In genomic region chr3:4830586-4830914, GRCh38 we compare ENCODE assay signal across 9 cellular contexts.
DNase-seq lines count a peak whose midpoint lies in the region; TF ChIP-seq lines count a peak whose summit lies in the region.
"Had no signal": no experiment of that assay in that cellular context is flagged by ENCODE, and none has a peak within 500 bp of the region (broad histone marks: within the 10 kb centered on the region; RNA-seq: fewer than 3 reads in every experiment).

No MANE protein-coding gene starts in this region.

- no peak for TF ChIP-seq EP300 in ovary (IDR thresholded peaks at IDR 0.05)

- H3K36me3 Mint-ChIP-seq in activated naive CD8-positive, alpha-beta T cell treated with anti-CD3 and anti-CD28 coated beads for 36 hours = peaks cover 72% of the 10 kb centered on the region

- H3K4me3 ChIP-seq in mesodermal cell (ENCODE audit: extremely low read depth, insufficient read depth, low read length, poor library complexity, severe bottlenecking) (peak overlapping the region; percentile 6), tibial artery (no peak overlapping the region), ovary (no peak overlapping the region)
- H3K4me3 ChIP-seq: right lobe of liver had no signal

- peaks cover 2% of the 10 kb centered on the region for H3K9me3 Mint-ChIP-seq in activated naive CD8-positive, alpha-beta T cell treated with anti-CD3 and anti-CD28 coated beads for 36 hours

- H3K4me3 Mint-ChIP-seq in activated naive CD8-positive, alpha-beta T cell treated with anti-CD3 and anti-CD28 coated beads for 36 hours = peak overlapping the region; percentile 89

- no peak for TF ChIP-seq CTCF in tibial artery (IDR thresholded peaks at IDR 0.05)
- no peak for TF ChIP-seq CTCF in ovary (IDR thresholded peaks at IDR 0.05)

- DNase-seq in activated T-cell treated with anti-CD3 and anti-CD28 coated beads, Interleukin-2, amount 50 U/mL, for 1 hour = peak; percentile 57
- DNase-seq in activated T-cell treated with anti-CD3 and anti-CD28 coated beads for 4 hours (no peak), tibial artery (no peak), mesenteric fat pad (ENCODE audit: low spot score) (no peak), DMS53 (lab: John Stamatoyannopoulos, UW) (no peak), ovary (no peak)
- no peak for DNase-seq in activated naive CD8-positive, alpha-beta T cell treated with anti-CD3 and anti-CD28 coated beads for 36 hours

- H3K27ac ChIP-seq in mesodermal cell (ENCODE audit: low read depth, low read length, severe bottlenecking) (peak overlapping the region; percentile 96), tibial artery (peak overlapping the region; percentile 67 to 69), ovary (no peak overlapping the region)

- H3K9me3 ChIP-seq in mesodermal cell (ENCODE audit: control insufficient read depth, low read length) (no peaks in the 10 kb centered on the region), tibial artery (no peaks in the 10 kb centered on the region), ovary (no peaks in the 10 kb centered on the region)
- H3K9me3 ChIP-seq: right lobe of liver had no signal

- TF ChIP-seq POLR2A in ovary (IDR thresholded peaks at IDR 0.05) = no peak

- H3K27ac Mint-ChIP-seq in activated naive CD8-positive, alpha-beta T cell treated with anti-CD3 and anti-CD28 coated beads for 36 hours = peak overlapping the region; percentile 100

- intact Hi-C loops in tibial artery (cut with DNase I; ENCODE audit: low total_unique reads) (no loop called here), ovary (cut with DNase I) (no loop called here)

- peaks cover 37% of the 10 kb centered on the region for H3K4me1 ChIP-seq in mesodermal cell (ENCODE audit: control insufficient read depth, insufficient read depth, low read length, poor library complexity, severe bottlenecking)
- peaks cover 0 to 56% (median 52%) of the 10 kb centered on the region in 4 donors for H3K4me1 ChIP-seq in tibial artery
- peaks cover 2% of the 10 kb centered on the region for H3K4me1 ChIP-seq in ovary (ENCODE audit: insufficient read depth)

- 87 to 98% methylated on average over 4 of the region's 5 CpGs for WGBS in mesodermal cell (ENCODE audit: insufficient coverage in 2 of 2), 2 experiments
- 87 to 92% (median 91%) methylated on average over 5 of the region's 5 CpGs for WGBS in ovary, 3 donors

- no peaks in the 10 kb centered on the region for H3K27me3 Mint-ChIP-seq in activated naive CD8-positive, alpha-beta T cell treated with anti-CD3 and anti-CD28 coated beads for 36 hours

- H3K4me1 Mint-ChIP-seq in activated naive CD8-positive, alpha-beta T cell treated with anti-CD3 and anti-CD28 coated beads for 36 hours = peaks cover 89% of the 10 kb centered on the region

- no peaks in the 10 kb centered on the region for H3K27me3 ChIP-seq in tibial artery
- H3K27me3 ChIP-seq in ovary = no peaks in the 10 kb centered on the region
- H3K27me3 ChIP-seq: right lobe of liver had no signal

- no peaks in the 10 kb centered on the region for H3K36me3 ChIP-seq in mesodermal cell (ENCODE audit: control insufficient read depth, insufficient read depth, low read length)
- H3K36me3 ChIP-seq in tibial artery = peaks cover 0 to 22% (median 0%) of the 10 kb centered on the region in 3 donors
- no peaks in the 10 kb centered on the region for H3K36me3 ChIP-seq in ovary
- H3K36me3 ChIP-seq: right lobe of liver had no signal

Comparison
In these comparisons a context has a peak if more than half of its experiments do, and no peak if none do; other contexts are left out.
1. H3K27ac ChIP-seq: peak in mesodermal cell (single experiment) and tibial artery (2 of 2); none in ovary (0 of 2).